Comparison of ENCODE assay signal across 1 cellular context in the genomic region with DNA sequence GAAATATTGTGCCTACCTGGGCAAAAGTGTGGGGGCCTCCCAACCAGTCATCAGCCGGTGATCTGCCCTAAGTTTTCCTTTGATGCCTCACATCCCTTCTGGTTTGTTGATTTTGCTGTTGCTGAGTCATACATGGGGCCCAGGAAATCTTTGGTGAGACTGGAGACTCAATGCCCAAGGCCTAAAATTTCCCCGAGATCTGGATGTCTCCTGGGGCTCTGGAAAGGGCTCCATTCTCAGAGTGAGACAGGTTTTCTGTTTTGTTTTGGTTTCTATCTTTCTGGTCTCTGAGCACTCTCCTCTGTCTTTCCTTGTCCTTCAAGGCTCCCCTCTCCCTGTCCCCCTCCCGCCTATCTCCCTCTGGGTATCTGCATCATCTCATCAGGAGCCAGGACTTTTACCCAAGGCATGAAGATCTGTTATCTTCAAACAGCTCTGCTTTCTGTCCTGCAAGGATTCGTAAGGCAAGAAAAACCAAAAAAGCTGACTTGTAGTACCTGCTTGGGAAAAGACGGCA.
TF ChIP-seq lines count a peak whose summit lies in the region.

No MANE protein-coding gene starts in this region.

TF ChIP-seq in K562, 482 proteins besides CTCF, POLR2A, EP300 and RAD21:
- TF ChIP-seq, protein P1, sequence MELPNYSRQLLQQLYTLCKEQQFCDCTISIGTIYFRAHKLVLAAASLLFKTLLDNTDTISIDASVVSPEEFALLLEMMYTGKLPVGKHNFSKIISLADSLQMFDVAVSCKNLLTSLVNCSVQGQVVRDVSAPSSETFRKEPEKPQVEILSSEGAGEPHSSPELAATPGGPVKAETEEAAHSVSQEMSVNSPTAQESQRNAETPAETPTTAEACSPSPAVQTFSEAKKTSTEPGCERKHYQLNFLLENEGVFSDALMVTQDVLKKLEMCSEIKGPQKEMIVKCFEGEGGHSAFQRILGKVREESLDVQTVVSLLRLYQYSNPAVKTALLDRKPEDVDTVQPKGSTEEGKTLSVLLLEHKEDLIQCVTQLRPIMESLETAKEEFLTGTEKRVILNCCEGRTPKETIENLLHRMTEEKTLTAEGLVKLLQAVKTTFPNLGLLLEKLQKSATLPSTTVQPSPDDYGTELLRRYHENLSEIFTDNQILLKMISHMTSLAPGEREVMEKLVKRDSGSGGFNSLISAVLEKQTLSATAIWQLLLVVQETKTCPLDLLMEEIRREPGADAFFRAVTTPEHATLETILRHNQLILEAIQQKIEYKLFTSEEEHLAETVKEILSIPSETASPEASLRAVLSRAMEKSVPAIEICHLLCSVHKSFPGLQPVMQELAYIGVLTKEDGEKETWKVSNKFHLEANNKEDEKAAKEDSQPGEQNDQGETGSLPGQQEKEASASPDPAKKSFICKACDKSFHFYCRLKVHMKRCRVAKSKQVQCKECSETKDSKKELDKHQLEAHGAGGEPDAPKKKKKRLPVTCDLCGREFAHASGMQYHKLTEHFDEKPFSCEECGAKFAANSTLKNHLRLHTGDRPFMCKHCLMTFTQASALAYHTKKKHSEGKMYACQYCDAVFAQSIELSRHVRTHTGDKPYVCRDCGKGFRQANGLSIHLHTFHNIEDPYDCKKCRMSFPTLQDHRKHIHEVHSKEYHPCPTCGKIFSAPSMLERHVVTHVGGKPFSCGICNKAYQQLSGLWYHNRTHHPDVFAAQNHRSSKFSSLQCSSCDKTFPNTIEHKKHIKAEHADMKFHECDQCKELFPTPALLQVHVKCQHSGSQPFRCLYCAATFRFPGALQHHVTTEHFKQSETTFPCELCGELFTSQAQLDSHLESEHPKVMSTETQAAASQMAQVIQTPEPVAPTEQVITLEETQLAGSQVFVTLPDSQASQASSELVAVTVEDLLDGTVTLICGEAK (IDR thresholded peaks at IDR 0.05), result no peak
- TF ChIP-seq, protein P1 (CRISPR knock-in tag; IDR thresholded peaks at IDR 0.05), result no peak
- TF ChIP-seq TEAD4 (IDR thresholded peaks at IDR 0.05; ENCODE audit: low read length) (no peak), TEAD4 (CRISPR knock-in tag; IDR thresholded peaks at IDR 0.05; ENCODE audit: borderline replicate concordance) (no peak), MAFG (tag; conservative IDR thresholded peaks at IDR 0.05) (peak; percentile 42; the same call in 1 of the 2 replicates), ARID1B (IDR thresholded peaks at IDR 0.05) (peak; percentile 35; the same call in 1 of the 2 replicates), KLF10 (CRISPR knock-in tag; IDR thresholded peaks at IDR 0.05) (no peak), MAFF (IDR thresholded peaks at IDR 0.05; ENCODE audit: low read length) (peak; percentile 33; the same call in 1 of the 2 replicates), NCOA1 (IDR thresholded peaks at IDR 0.05; ENCODE audit: low read depth) (no peak), MYC (IDR thresholded peaks at IDR 0.05; ENCODE audit: low read depth, low read length) (no peak), MYC (CRISPR knock-in tag; IDR thresholded peaks at IDR 0.05; ENCODE audit: borderline replicate concordance, low read depth) (no peak), CTBP1 (IDR thresholded peaks at IDR 0.05; ENCODE audit: borderline replicate concordance) (peak; percentile 35; the same call in 1 of the 2 replicates), CAMTA2 (CRISPR knock-in tag; conservative IDR thresholded peaks at IDR 0.05) (no peak), TEAD2 (tag; IDR thresholded peaks at IDR 0.05) (no peak), SLC30A9 (CRISPR knock-in tag; IDR thresholded peaks at IDR 0.05) (no peak), FOSL1 (tag; conservative IDR thresholded peaks at IDR 0.05) (peak; percentile 75), ZBED1 (IDR thresholded peaks at IDR 0.05) (no peak), TFAM (CRISPR knock-in tag; conservative IDR thresholded peaks at IDR 0.05) (no peak), SMARCA4 (IDR thresholded peaks at IDR 0.05) (peak; percentile 26; the same call in 1 of the 2 replicates), NR4A1 (CRISPR knock-in tag; IDR thresholded peaks at IDR 0.05) (no peak), NR4A1 (tag; IDR thresholded peaks at IDR 0.05) (no peak), C11orf30 (IDR thresholded peaks at IDR 0.05; ENCODE audit: low read depth) (peak; percentile 59; the same call in 1 of the 2 replicates), TCFL5 (CRISPR knock-in tag; conservative IDR thresholded peaks at IDR 0.05) (no peak), MAFK (IDR thresholded peaks at IDR 0.05; ENCODE audit: low read length) (peak; percentile 32; the same call in 1 of the 2 replicates), GTF2A2 (tag; IDR thresholded peaks at IDR 0.05) (no peak), NFE2L1 (tag; IDR thresholded peaks at IDR 0.05; ENCODE audit: borderline replicate concordance, low read depth) (0 out of 2 replicates have a peak, but pooled peaks have one; percentile 6), NELFE (IDR thresholded peaks at IDR 0.05; ENCODE audit: insufficient read depth, insufficient read length) (no peak), ZNF586 (CRISPR knock-in tag; conservative IDR thresholded peaks at IDR 0.05) (no peak), ZFPM2 (CRISPR knock-in tag; IDR thresholded peaks at IDR 0.05) (no peak), TSC22D4 (tag; IDR thresholded peaks at IDR 0.05) (no peak), TRIM28 (IDR thresholded peaks at IDR 0.05) (no peak), HNRNPUL1 (IDR thresholded peaks at IDR 0.05; ENCODE audit: low read length) (no peak), ZNF146 (CRISPR knock-in tag; IDR thresholded peaks at IDR 0.05; ENCODE audit: unreplicated experiment) (no peak), NFE2 (IDR thresholded peaks at IDR 0.05; ENCODE audit: low read depth) (peak; percentile 72), EP400 (IDR thresholded peaks at IDR 0.05) (no peak), JUND (IDR thresholded peaks at IDR 0.05; ENCODE audit: borderline replicate concordance, low read depth, low read length) (peak; percentile 63), JUND (tag; IDR thresholded peaks at IDR 0.05; ENCODE audit: borderline replicate concordance, low read depth, low read length) (no peak; the same call in 2 of the 3 replicates), IFI16 (CRISPR knock-in tag; IDR thresholded peaks at IDR 0.05) (no peak), STAT5B (CRISPR knock-in tag; IDR thresholded peaks at IDR 0.05) (no peak), ZNF76 (CRISPR knock-in tag; IDR thresholded peaks at IDR 0.05; ENCODE audit: borderline replicate concordance) (no peak), SOX6 (IDR thresholded peaks at IDR 0.05) (no peak), TAL1 (IDR thresholded peaks at IDR 0.05) (no peak), MIER1 (IDR thresholded peaks at IDR 0.05; ENCODE audit: low read depth) (no peak), JUN (IDR thresholded peaks at IDR 0.05; ENCODE audit: borderline replicate concordance, low read depth, low read length) (0 out of 2 replicates have a peak, but pooled peaks have one; percentile 22), JUN (CRISPR knock-in tag; IDR thresholded peaks at IDR 0.05; ENCODE audit: borderline replicate concordance) (no peak), ZSCAN32 (CRISPR knock-in tag; IDR thresholded peaks at IDR 0.05) (no peak), RBM39 (optimal IDR thresholded peaks at IDR 0.05; ENCODE audit: low read depth, low read length) (no peak), CREBBP (IDR thresholded peaks at IDR 0.05; ENCODE audit: low read depth, low read length) (no peak), ZNF143 (CRISPR knock-in tag; IDR thresholded peaks at IDR 0.05) (no peak), ZNF384 (IDR thresholded peaks at IDR 0.05; ENCODE audit: low read depth, low read length) (no peak)
- TF ChIP-seq, protein P2, sequence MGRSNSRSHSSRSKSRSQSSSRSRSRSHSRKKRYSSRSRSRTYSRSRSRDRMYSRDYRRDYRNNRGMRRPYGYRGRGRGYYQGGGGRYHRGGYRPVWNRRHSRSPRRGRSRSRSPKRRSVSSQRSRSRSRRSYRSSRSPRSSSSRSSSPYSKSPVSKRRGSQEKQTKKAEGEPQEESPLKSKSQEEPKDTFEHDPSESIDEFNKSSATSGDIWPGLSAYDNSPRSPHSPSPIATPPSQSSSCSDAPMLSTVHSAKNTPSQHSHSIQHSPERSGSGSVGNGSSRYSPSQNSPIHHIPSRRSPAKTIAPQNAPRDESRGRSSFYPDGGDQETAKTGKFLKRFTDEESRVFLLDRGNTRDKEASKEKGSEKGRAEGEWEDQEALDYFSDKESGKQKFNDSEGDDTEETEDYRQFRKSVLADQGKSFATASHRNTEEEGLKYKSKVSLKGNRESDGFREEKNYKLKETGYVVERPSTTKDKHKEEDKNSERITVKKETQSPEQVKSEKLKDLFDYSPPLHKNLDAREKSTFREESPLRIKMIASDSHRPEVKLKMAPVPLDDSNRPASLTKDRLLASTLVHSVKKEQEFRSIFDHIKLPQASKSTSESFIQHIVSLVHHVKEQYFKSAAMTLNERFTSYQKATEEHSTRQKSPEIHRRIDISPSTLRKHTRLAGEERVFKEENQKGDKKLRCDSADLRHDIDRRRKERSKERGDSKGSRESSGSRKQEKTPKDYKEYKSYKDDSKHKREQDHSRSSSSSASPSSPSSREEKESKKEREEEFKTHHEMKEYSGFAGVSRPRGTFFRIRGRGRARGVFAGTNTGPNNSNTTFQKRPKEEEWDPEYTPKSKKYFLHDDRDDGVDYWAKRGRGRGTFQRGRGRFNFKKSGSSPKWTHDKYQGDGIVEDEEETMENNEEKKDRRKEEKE (IDR thresholded peaks at IDR 0.05; ENCODE audit: borderline replicate concordance in 1 of 2, control insufficient read depth in 1 of 2, low read depth in 2 of 2, low read length in 1 of 2), result no peak
- TF ChIP-seq, protein P3, sequence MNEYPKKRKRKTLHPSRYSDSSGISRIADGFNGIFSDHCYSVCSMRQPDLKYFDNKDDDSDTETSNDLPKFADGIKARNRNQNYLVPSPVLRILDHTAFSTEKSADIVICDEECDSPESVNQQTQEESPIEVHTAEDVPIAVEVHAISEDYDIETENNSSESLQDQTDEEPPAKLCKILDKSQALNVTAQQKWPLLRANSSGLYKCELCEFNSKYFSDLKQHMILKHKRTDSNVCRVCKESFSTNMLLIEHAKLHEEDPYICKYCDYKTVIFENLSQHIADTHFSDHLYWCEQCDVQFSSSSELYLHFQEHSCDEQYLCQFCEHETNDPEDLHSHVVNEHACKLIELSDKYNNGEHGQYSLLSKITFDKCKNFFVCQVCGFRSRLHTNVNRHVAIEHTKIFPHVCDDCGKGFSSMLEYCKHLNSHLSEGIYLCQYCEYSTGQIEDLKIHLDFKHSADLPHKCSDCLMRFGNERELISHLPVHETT (CRISPR knock-in tag; conservative IDR thresholded peaks at IDR 0.05 in 1 of 2, IDR thresholded peaks at IDR 0.05 in 1 of 2), result no peak
- TF ChIP-seq, protein P4, sequence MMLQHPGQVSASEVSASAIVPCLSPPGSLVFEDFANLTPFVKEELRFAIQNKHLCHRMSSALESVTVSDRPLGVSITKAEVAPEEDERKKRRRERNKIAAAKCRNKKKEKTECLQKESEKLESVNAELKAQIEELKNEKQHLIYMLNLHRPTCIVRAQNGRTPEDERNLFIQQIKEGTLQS (IDR thresholded peaks at IDR 0.05), result peak; percentile 53; the same call in 1 of the 2 replicates
- TF ChIP-seq, protein P4 (CRISPR knock-in tag; conservative IDR thresholded peaks at IDR 0.05), result no peak
